ENCODE assay signal across 21 cellular contexts in the genomic region with DNA sequence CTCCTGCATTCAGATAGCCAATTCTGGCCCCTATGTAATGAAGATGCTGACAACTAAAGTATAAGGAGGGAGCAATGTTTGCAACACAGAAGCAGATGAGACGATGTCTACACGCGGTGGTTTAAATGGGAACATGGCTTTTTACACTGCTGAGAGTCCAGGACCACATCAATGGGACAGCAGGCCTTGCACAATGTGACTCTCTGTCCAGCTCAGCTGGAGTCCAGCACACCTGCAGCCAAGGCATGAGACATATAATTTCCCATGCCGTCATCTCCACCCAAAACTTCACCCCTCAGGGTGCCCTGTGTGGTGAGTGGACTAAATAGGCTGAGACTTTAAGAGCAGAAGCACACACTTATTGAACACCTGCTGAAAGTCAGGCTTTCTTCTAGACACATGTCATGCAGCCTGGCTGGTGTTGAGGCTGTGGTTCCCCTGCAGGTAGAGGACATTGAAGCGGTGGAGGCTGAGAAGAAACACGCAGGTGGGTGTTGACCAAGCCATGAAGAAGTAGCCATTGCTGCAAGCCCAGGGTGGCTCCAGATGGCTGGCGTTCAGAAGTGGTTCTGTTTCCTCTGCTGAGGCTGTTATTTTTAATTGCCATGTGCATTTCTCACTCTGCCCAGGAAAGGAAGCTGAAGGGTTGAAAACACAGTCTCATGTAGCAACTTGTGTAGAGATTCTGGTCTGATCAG.
"Had no signal": no experiment of that assay in that cellular context is flagged by ENCODE, and none has a peak within 500 bp of the region (broad histone marks: within the 10 kb centered on the region; RNA-seq: fewer than 3 reads in every experiment).

No MANE protein-coding gene starts in this region.

- H3K36me3 ChIP-seq: adrenal gland had no signal

- ATAC-seq: activated CD4-positive, CD25-positive, alpha-beta regulatory T cell treated with anti-CD3 and anti-CD28 coated beads, Interleukin-2, amount 50 U/mL, for 24 hours; activated CD8-positive, alpha-beta T cell treated with anti-CD3 and anti-CD28 coated beads for 36 hours; activated T-cell treated with anti-CD3 and anti-CD28 coated beads, Interleukin-2, amount 50 U/mL, for 72 hours; T-helper 17 cell had no signal

- DNase-seq: activated CD4-positive, alpha-beta T cell treated with anti-CD3 and anti-CD28 coated beads for 4 hours; activated CD8-positive, alpha-beta memory T cell treated with anti-CD3 and anti-CD28 coated beads, Interleukin-2, amount 50 U/mL, for 4 hours; activated CD8-positive, alpha-beta T cell treated with anti-CD3 and anti-CD28 coated beads for 36 hours; activated gamma-delta T cell treated with Interleukin-2 at 50 U/mL for 16 hours; activated naive CD4-positive, alpha-beta T cell treated with anti-CD3 and anti-CD28 coated beads, Interleukin-2, amount 50 U/mL, for 16 hours; activated naive CD8-positive, alpha-beta T cell treated with anti-CD3 and anti-CD28 coated beads, Interleukin-2, amount 10 ng/mL, durations not matched to agents 7 days and 5 days; activated T-cell treated with anti-CD3 and anti-CD28 coated beads, Interleukin-2, amount 50 U/mL, for 72 hours; adrenal gland; caudate nucleus; KG1; NCI-H1092; NCI-H1417; NCI-H187; NCI-H2081; NCI-H2171; NCI-H345; NCI-H510A; SIG-M5; T-helper 17 cell; T-helper 9 cell had no signal

- H3K4me3 ChIP-seq: adrenal gland had no signal

- H3K9me3 ChIP-seq: adrenal gland had no signal

- H3K27ac ChIP-seq: adrenal gland had no signal

- H3K4me1 ChIP-seq: adrenal gland had no signal
